1 cellular context compared by ENCODE assay signal in genomic region chr9:106893088-106893487, GRCh38.
TF ChIP-seq lines count a peak whose summit lies in the region.

No MANE protein-coding gene starts in this region.

TF ChIP-seq in WTC11, 78 proteins besides CTCF, POLR2A, EP300 and RAD21 (continued from another document):
- TF ChIP-seq E2F5 (CRISPR knock-in tag; IDR thresholded peaks at IDR 0.05) (no peak), ZNF121 (CRISPR knock-in tag; IDR thresholded peaks at IDR 0.05) (no peak), CREM (CRISPR knock-in tag; IDR thresholded peaks at IDR 0.05) (no peak), AFF4 (CRISPR knock-in tag; IDR thresholded peaks at IDR 0.05; ENCODE audit: borderline replicate concordance) (no peak), ZNF263 (CRISPR knock-in tag; IDR thresholded peaks at IDR 0.05; ENCODE audit: low read depth) (no peak), RORB (CRISPR knock-in tag; IDR thresholded peaks at IDR 0.05) (no peak), IRF1 (CRISPR knock-in tag; IDR thresholded peaks at IDR 0.05) (no peak)
